Comparison of ENCODE assay signal across 36 cellular contexts in genomic region chr1:86541859-86542258, GRCh38. TPM values are rescaled to one million over a fixed set of nuclear protein-coding genes. Genes with fewer than 3 reads are reported as not detected.
"Had no signal": no experiment of that assay in that cellular context is flagged by ENCODE, and none has a peak within 500 bp of the region (broad histone marks: within the 10 kb centered on the region; RNA-seq: fewer than 3 reads in every experiment).

No MANE protein-coding gene starts in this region.

- DNase-seq: activated CD4-positive, alpha-beta memory T cell treated with anti-CD3 and anti-CD28 coated beads, Interleukin-2, amount 10 ng/mL, durations not matched to agents 7 days and 5 days; activated CD4-positive, alpha-beta T cell treated with anti-CD3 and anti-CD28 coated beads, Interleukin-2, amount 10 ng/mL, durations not matched to agents 24 days and 14 days; activated CD4-positive, CD25-positive, alpha-beta regulatory T cell treated with anti-CD3 and anti-CD28 coated beads, Interleukin-2, amount 50 U/mL, for 72 hours; activated gamma-delta T cell treated with Interleukin-2 at 50 U/mL for 16 hours; activated naive CD4-positive, alpha-beta T cell treated with anti-CD3 and anti-CD28 coated beads, Interleukin-2, amount 50 U/mL, for 16 hours; activated T-cell treated with anti-CD3 and anti-CD28 coated beads, Interleukin-2, amount 50 U/mL, for 4 hours; amniotic stem cell; brain microvascular endothelial cell; dorsolateral prefrontal cortex; effector memory CD8-positive, alpha-beta T cell; gastrocnemius medialis; head of caudate nucleus; hippocampal formation; left colon; midbrain; naive thymus-derived CD4-positive, alpha-beta T cell; ovary; right lobe of liver; small intestine; stimulated activated CD4-positive, alpha-beta T cell treated with anti-CD3 and anti-CD28 coated beads, Interleukin-1b, Interleukin-23, amount 100 ng/mL, for 48 hours; stimulated activated CD4-positive, alpha-beta T cell treated with anti-CD3 and anti-CD28 coated beads, Interleukin-4, amount 100 ng/mL, for 4 hours; stimulated activated CD8-positive, alpha-beta memory T cell treated with anti-CD3 and anti-CD28 coated beads, Interleukin-4, amount 100 ng/mL, for 48 hours; stimulated activated naive CD8-positive, alpha-beta T cell treated with anti-CD3 and anti-CD28 coated beads, Interleukin-15, amount 100 ng/mL, for 72 hours; T-helper 17 cell; T1000; thyroid gland; upper lobe of left lung had no signal

- ATAC-seq: activated T-cell treated with anti-CD3 and anti-CD28 coated beads, Interleukin-2, amount 50 U/mL, for 4 hours; activated T-helper 17 cell treated with anti-CD3 and anti-CD28 coated beads, Interleukin-2, amount 50 U/mL, for 72 hours; effector memory CD8-positive, alpha-beta T cell; gastrocnemius medialis; left colon; naive thymus-derived CD4-positive, alpha-beta T cell; right lobe of liver; stimulated activated memory B cell treated with anti-CD40 and anti-IgM and Interleukin-4, amounts not matched to agents 10 μg/mL and 1 μg/mL and 100 μg/mL, for 72 hours; stimulated activated naive CD8-positive, alpha-beta T cell treated with anti-CD3 and anti-CD28 coated beads, Interleukin-15, amount 100 ng/mL, for 72 hours; T-helper 17 cell had no signal

- H3K4me3 ChIP-seq: coronary artery, dorsolateral prefrontal cortex, gastrocnemius medialis, ovary, right lobe of liver, thyroid gland, upper lobe of left lung, vagina had no signal

- FAIRE-seq: astrocyte, small intestine had no signal

- H3K27ac ChIP-seq: brain microvascular endothelial cell, coronary artery, dorsolateral prefrontal cortex, gastrocnemius medialis, ovary, right lobe of liver, thyroid gland, upper lobe of left lung, vagina had no signal

- H3K4me1 ChIP-seq: gastrocnemius medialis, right lobe of liver, thyroid gland, upper lobe of left lung, vagina had no signal

- H3K36me3 ChIP-seq: brain microvascular endothelial cell, gastrocnemius medialis, ovary, right lobe of liver, thyroid gland, upper lobe of left lung, vagina had no signal

- H3K27me3 ChIP-seq: brain microvascular endothelial cell, gastrocnemius medialis, ovary, right lobe of liver, thyroid gland, upper lobe of left lung, vagina had no signal

- H3K9me3 ChIP-seq: gastrocnemius medialis, ovary, right lobe of liver, thyroid gland, upper lobe of left lung, vagina had no signal

RNA-seq across cellular contexts. Expression of gene CLCA4, which starts 5.0 kb away (rescaled TPM):
- total RNA-seq: activated CD4-positive, alpha-beta memory T cell treated with anti-CD3 and anti-CD28 coated beads, Interleukin-2, amount 10 ng/mL, durations not matched to agents 7 days and 5 days; activated CD4-positive, alpha-beta T cell treated with anti-CD3 and anti-CD28 coated beads, Interleukin-2, amount 10 ng/mL, durations not matched to agents 24 days and 14 days; activated T-helper 17 cell treated with anti-CD3 and anti-CD28 coated beads, Interleukin-2, amount 50 U/mL, for 72 hours; astrocyte; cerebellum; naive thymus-derived CD4-positive, alpha-beta T cell; progenitor cell of endocrine pancreas; renal cortical epithelial cell; T-helper 17 cell; thyroid gland had no signal
- polyA plus RNA-seq: naive thymus-derived CD4-positive, alpha-beta T cell; neural cell; ovary had no signal
